In genomic region chr19:7995756-7996155, GRCh38 we compare ENCODE assay signal across 1 cellular context.
TF ChIP-seq lines count a peak whose summit lies in the region.

No MANE protein-coding gene starts in this region.

TF ChIP-seq in GM23338, 12 proteins besides CTCF, POLR2A, EP300 and RAD21 (continued from another document):
- TF ChIP-seq NANOG (IDR thresholded peaks at IDR 0.05; ENCODE audit: borderline replicate concordance) (no peak), POLR2AphosphoS5 (IDR thresholded peaks at IDR 0.05; ENCODE audit: low read depth) (no peak), ETS1 (IDR thresholded peaks at IDR 0.05) (no peak), ZNF114 (CRISPR knock-in tag; IDR thresholded peaks at IDR 0.05) (no peak), EZH2phosphoT487 (IDR thresholded peaks at IDR 0.05; ENCODE audit: unreplicated experiment) (no peak), JUNB (IDR thresholded peaks at IDR 0.05; ENCODE audit: unreplicated experiment) (no peak), REST (IDR thresholded peaks at IDR 0.05; ENCODE audit: unreplicated experiment) (no peak), CREB1 (CRISPR knock-in tag; IDR thresholded peaks at IDR 0.05; ENCODE audit: low read depth) (no peak), STAT1 (IDR thresholded peaks at IDR 0.05; ENCODE audit: unreplicated experiment) (no peak), ZNF331 (CRISPR knock-in tag; IDR thresholded peaks at IDR 0.05; ENCODE audit: low read depth) (no peak)
